ENCODE assay signal across 21 cellular contexts in genomic region chr9:134514503-134514902, GRCh38.
"Had no signal": no experiment of that assay in that cellular context is flagged by ENCODE, and none has a peak within 500 bp of the region (broad histone marks: within the 10 kb centered on the region; RNA-seq: fewer than 3 reads in every experiment).

No MANE protein-coding gene starts in this region.

- ATAC-seq: left ventricle myocardium superior; lower lobe of right lung; natural killer cell treated with Interleukin-12 subunit alpha and Interleukin-12 subunit beta and Interleukin-15 and Interleukin-18, amount 100 ng/mL, for 72 hours; psoas muscle; right cardiac atrium; stimulated activated naive B cell treated with anti-CD40 and anti-IgM and Interleukin-4, amounts not matched to agents 10 μg/mL and 1 μg/mL and 100 μg/mL, for 72 hours had no signal

- FAIRE-seq: colon, frontal cortex had no signal

- H3K27me3 ChIP-seq: neural progenitor cell, ovary, sigmoid colon, spleen, transverse colon had no signal

- H3K9me3 ChIP-seq: lower lobe of right lung, ovary, psoas muscle, sigmoid colon, suprapubic skin, transverse colon had no signal

- H3K4me3 ChIP-seq: dorsolateral prefrontal cortex, lower lobe of right lung, neural progenitor cell, ovary, psoas muscle, sigmoid colon, skin epidermis, spleen, suprapubic skin, transverse colon had no signal

- DNase-seq: effector CD4-positive, alpha-beta T cell; hypothalamus; immature natural killer cell; islet precursor cell; left ventricle myocardium superior; lower lobe of right lung; nucleus accumbens; ovary; sigmoid colon; spleen; stimulated activated naive B cell treated with anti-CD40 and anti-IgM and Interleukin-4, amounts not matched to agents 10 μg/mL and 1 μg/mL and 100 μg/mL, for 72 hours; transverse colon had no signal

- H3K4me1 ChIP-seq: lower lobe of right lung, neural progenitor cell, psoas muscle, sigmoid colon, spleen, suprapubic skin, transverse colon had no signal

- H3K27ac ChIP-seq: dorsolateral prefrontal cortex, lower lobe of right lung, neural progenitor cell, ovary, psoas muscle, sigmoid colon, skin epidermis, spleen, suprapubic skin, transverse colon had no signal

- H2AFZ ChIP-seq: neural progenitor cell had no signal

- H3K4me2 ChIP-seq: neural progenitor cell had no signal

- H3K9ac ChIP-seq: neural progenitor cell had no signal

- H3K36me3 ChIP-seq: lower lobe of right lung, neural progenitor cell, ovary, sigmoid colon, spleen, suprapubic skin, transverse colon had no signal
